11 cellular contexts compared by ENCODE assay signal in genomic region chr13:21850013-21851006, GRCh38.
DNase-seq lines count a peak whose midpoint lies in the region; ATAC-seq and TF ChIP-seq lines count a peak whose summit lies in the region.
"Had no signal": no experiment of that assay in that cellular context is flagged by ENCODE, and none has a peak within 500 bp of the region (broad histone marks: within the 10 kb centered on the region; RNA-seq: fewer than 3 reads in every experiment).

No MANE protein-coding gene starts in this region.

- H3K9me2 ChIP-seq in hepatocyte (replicated peaks; ENCODE audit: insufficient read depth): no peaks in the 10 kb centered on the region

- H3K9me3 ChIP-seq in thoracic aorta (no peaks in the 10 kb centered on the region), hepatocyte (ENCODE audit: low read depth) (no peaks in the 10 kb centered on the region), spleen (no peaks in the 10 kb centered on the region)
- H3K9me3 ChIP-seq: MG63 had no signal

- ATAC-seq in thoracic aorta (ENCODE audit: insufficient number of reproducible peaks, low FRiP score, low read depth) (no peak), esophagus mucosa (no peak)

- no peaks in the 10 kb centered on the region for H4K20me1 ChIP-seq in hepatocyte (ENCODE audit: insufficient read depth, poor library complexity, severe bottlenecking)

- intact Hi-C loops in spleen (cut with DNase I; ENCODE audit: low total_unique reads): no loop called here

- H3K27me3 ChIP-seq in thoracic aorta (replicated peaks; ENCODE audit: insufficient read depth) (no peaks in the 10 kb centered on the region), hepatocyte (no peaks in the 10 kb centered on the region), spleen (replicated peaks in 1 of 7) (no peaks in the 10 kb centered on the region)
- H3K27me3 ChIP-seq: MG63 had no signal

- TF ChIP-seq CTCF in fibroblast of the aortic adventitia (IDR thresholded peaks at IDR 0.05; ENCODE audit: insufficient read depth, low read length) (no peak), thoracic aorta (IDR thresholded peaks at IDR 0.05) (no peak), hepatocyte (IDR thresholded peaks at IDR 0.05; ENCODE audit: poor library complexity) (no peak), spleen (IDR thresholded peaks at IDR 0.05 in 8 of 11, conservative IDR thresholded peaks at IDR 0.05 in 3 of 11) (no peak)

- H3K4me1 ChIP-seq in thoracic aorta (ENCODE audit: control insufficient read depth in 1 of 2, low read depth in 2 of 2) (peaks cover 7 to 23% of the 10 kb centered on the region in 2 donors), hepatocyte (ENCODE audit: insufficient read depth) (no peaks in the 10 kb centered on the region), spleen (no peaks in the 10 kb centered on the region)

- H3K4me3 ChIP-seq in fibroblast of the aortic adventitia (ENCODE audit: low read depth, low read length): no peak overlapping the region
- H3K4me3 ChIP-seq in thoracic aorta: no peak overlapping the region
- no peak overlapping the region for H3K4me3 ChIP-seq in hepatocyte
- H3K4me3 ChIP-seq in spleen: no peak overlapping the region
- H3K4me3 ChIP-seq: MG63 had no signal

- H3K36me3 ChIP-seq in thoracic aorta (no peaks in the 10 kb centered on the region), hepatocyte (replicated peaks; ENCODE audit: insufficient read depth, low read depth) (no peaks in the 10 kb centered on the region), spleen (no peaks in the 10 kb centered on the region)
- H3K36me3 ChIP-seq: MG63 had no signal

- TF ChIP-seq POLR2A in spleen (IDR thresholded peaks at IDR 0.05): no peak

- H3K79me2 ChIP-seq in hepatocyte: no peaks in the 10 kb centered on the region

- H2AFZ ChIP-seq in hepatocyte: no peak overlapping the region

- DNase-seq in AG20443 (ENCODE audit: low spot score): peak; percentile 32
- peak; percentile 71 for DNase-seq in GM03348 (ENCODE audit: low spot score)
- DNase-seq in fibroblast of the aortic adventitia (ENCODE audit: low read depth): peak; percentile 13
- DNase-seq in thoracic aorta (ENCODE audit: low spot score): no peak
- DNase-seq in hepatocyte (ENCODE audit: low spot score): no peak
- DNase-seq in spleen: no peak
- DNase-seq: C1 segment of cervical spinal cord, NCI-H187, NCI-H446 treated with DMSO at 0.1 percent for 48 hours had no signal

- 85% methylated on average over 11 of the region's 11 CpGs for WGBS in hepatocyte (ENCODE audit: low lambda C conversion rate, missing lambda C conversion rate)
- WGBS in spleen, 5 donors: 71 to 78% (median 78%) methylated on average over 11 of the region's 11 CpGs

- H3K4me2 ChIP-seq in hepatocyte: no peak overlapping the region

- H3K27ac ChIP-seq in thoracic aorta: peak overlapping the region; percentile 3 to 25
- no peak overlapping the region for H3K27ac ChIP-seq in hepatocyte
- H3K27ac ChIP-seq in spleen: no peak overlapping the region

Comparison
In these comparisons a context has a peak if more than half of its experiments do, and no peak if none do; other contexts are left out.
1. DNase-seq: peak in AG20443 (single experiment), GM03348 (single experiment) and fibroblast of the aortic adventitia (single experiment); none in thoracic aorta (single experiment), hepatocyte (single experiment) and spleen (single experiment).
2. H3K27ac ChIP-seq: peak in thoracic aorta (2 of 2); none in hepatocyte (single experiment) and spleen (0 of 8).